8 cellular contexts compared by ENCODE assay signal in genomic region chr5:60540855-60541805, GRCh38.
DNase-seq lines count a peak whose midpoint lies in the region; ATAC-seq lines count a peak whose summit lies in the region.

No MANE protein-coding gene starts in this region.

- H3K9ac ChIP-seq in neuronal stem cell (ENCODE audit: low read depth, low read length, poor library complexity), result no peak overlapping the region

- no peak overlapping the region for H3K4me3 ChIP-seq in neuronal stem cell (ENCODE audit: low read length in 2 of 2)

- no peak overlapping the region for H3K18ac ChIP-seq in neuronal stem cell (ENCODE audit: low read length)

- H2BK15ac ChIP-seq in neuronal stem cell (ENCODE audit: low read length), result no peak overlapping the region

- H3K23ac ChIP-seq in neuronal stem cell (ENCODE audit: low read depth, low read length, poor library complexity), result no peak overlapping the region

- ATAC-seq in GM18858 (IDR thresholded peaks at IDR 0.05; ENCODE audit: unreplicated experiment), result peak; percentile 84
- ATAC-seq in HG02678 (IDR thresholded peaks at IDR 0.05; ENCODE audit: unreplicated experiment), result peak; percentile 90
- no peak for ATAC-seq in esophagus mucosa

- H2AFZ ChIP-seq in neuronal stem cell (ENCODE audit: low read length), result peak overlapping the region; percentile 35

- H2AK5ac ChIP-seq in neuronal stem cell (ENCODE audit: low read depth, low read length), result no peak overlapping the region

- no peak overlapping the region for H3K4me2 ChIP-seq in neuronal stem cell (ENCODE audit: insufficient read depth, low read length, poor library complexity, severe bottlenecking)

- H4K91ac ChIP-seq in neuronal stem cell (ENCODE audit: low read depth, low read length, poor library complexity), result no peak overlapping the region

- H4K8ac ChIP-seq in neuronal stem cell (ENCODE audit: low read depth, low read length), result no peak overlapping the region

- in situ Hi-C loops in ACHN (cut with HindIII; ENCODE audit: low pct_ligation_motif_present, low pct_unique_long_range_greater_than_20kb, low sequenced_read_pairs), result no loop called here

- WGBS in neuronal stem cell (ENCODE audit: extremely low coverage in 2 of 2, insufficient read length in 2 of 2, insufficient replicate concordance in 1 of 2), 2 donors, result no CpG with 5 or more reads among the region's 5 CpGs

- H3K27ac ChIP-seq in neuronal stem cell (replicated peaks; ENCODE audit: low read length), result no peak overlapping the region

- no peak overlapping the region for H3K14ac ChIP-seq in neuronal stem cell (ENCODE audit: low read length)

- peak; percentile 9 for DNase-seq in RPMI7951 (ENCODE audit: low read depth)
- no peak for DNase-seq in neuronal stem cell (ENCODE audit: low spot score)
- no peak for DNase-seq in SIG-M5 (lab: John Stamatoyannopoulos, UW)
- DNase-seq in ACHN, result no peak
- DNase-seq in middle frontal gyrus (ENCODE audit: extremely low spot score, low spot score), result no peak

- H2BK120ac ChIP-seq in neuronal stem cell (ENCODE audit: low read depth, low read length), result no peak overlapping the region

- no peaks in the 10 kb centered on the region for H3K79me1 ChIP-seq in neuronal stem cell (ENCODE audit: low read depth, low read length)

- peaks cover 5 to 7% of the 10 kb centered on the region in 2 donors for H3K4me1 ChIP-seq in neuronal stem cell (ENCODE audit: control insufficient read depth in 2 of 2, insufficient read depth in 1 of 2, low read depth in 1 of 2, low read length in 2 of 2)

- no peaks in the 10 kb centered on the region for H3K9me3 ChIP-seq in neuronal stem cell (replicated peaks in 1 of 2; ENCODE audit: control insufficient read depth in 2 of 2, insufficient read depth in 1 of 2, low read depth in 1 of 2, low read length in 2 of 2)

- H2BK5ac ChIP-seq in neuronal stem cell (ENCODE audit: low read length), result no peak overlapping the region

- H3K4ac ChIP-seq in neuronal stem cell (ENCODE audit: low read length), result no peak overlapping the region

- H2BK12ac ChIP-seq in neuronal stem cell (ENCODE audit: low read length), result no peak overlapping the region

- no peaks in the 10 kb centered on the region for H3K27me3 ChIP-seq in neuronal stem cell (ENCODE audit: control insufficient read depth in 3 of 3, insufficient read depth in 3 of 3, low read depth in 1 of 3, low read length in 3 of 3)

- H3K36me3 ChIP-seq in neuronal stem cell (replicated peaks in 1 of 2; ENCODE audit: control insufficient read depth in 2 of 2, insufficient read depth in 2 of 2, low read length in 2 of 2), result no peaks in the 10 kb centered on the region
